Comparison of ENCODE assay signal across 1 cellular context in the genomic region with DNA sequence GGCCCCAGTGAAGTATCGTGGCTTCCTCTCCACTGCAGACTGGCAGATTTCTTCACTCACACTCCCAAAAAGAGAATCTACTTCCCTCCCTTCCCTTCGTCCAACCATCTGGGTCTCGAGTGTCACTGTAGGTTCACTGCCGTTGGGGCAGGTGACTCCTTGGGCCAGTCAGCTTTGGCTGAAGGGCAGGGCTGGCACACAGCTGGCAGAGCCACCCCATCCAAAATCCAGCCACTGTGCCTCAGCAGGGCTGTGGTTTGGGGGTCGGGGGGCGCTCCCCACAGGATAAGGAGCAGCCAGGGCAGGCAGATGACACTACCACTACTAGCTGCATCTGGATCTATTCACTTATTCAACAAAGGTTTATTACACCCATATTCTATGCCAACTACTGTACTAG.
TF ChIP-seq lines count a peak whose summit lies in the region.

No MANE protein-coding gene starts in this region.

TF ChIP-seq in H1, 55 proteins besides CTCF, POLR2A, EP300 and RAD21:
- no peak for TF ChIP-seq FOSL1 (IDR thresholded peaks at IDR 0.05; ENCODE audit: insufficient read depth, low read depth, low read length)
- no peak for TF ChIP-seq KDM4A (IDR thresholded peaks at IDR 0.05; ENCODE audit: low read depth, low read length, severe bottlenecking)
- TF ChIP-seq, protein P1, sequence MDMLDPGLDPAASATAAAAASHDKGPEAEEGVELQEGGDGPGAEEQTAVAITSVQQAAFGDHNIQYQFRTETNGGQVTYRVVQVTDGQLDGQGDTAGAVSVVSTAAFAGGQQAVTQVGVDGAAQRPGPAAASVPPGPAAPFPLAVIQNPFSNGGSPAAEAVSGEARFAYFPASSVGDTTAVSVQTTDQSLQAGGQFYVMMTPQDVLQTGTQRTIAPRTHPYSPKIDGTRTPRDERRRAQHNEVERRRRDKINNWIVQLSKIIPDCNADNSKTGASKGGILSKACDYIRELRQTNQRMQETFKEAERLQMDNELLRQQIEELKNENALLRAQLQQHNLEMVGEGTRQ (IDR thresholded peaks at IDR 0.05; ENCODE audit: low read length): no peak
- TF ChIP-seq ZNF274 (IDR thresholded peaks at IDR 0.05; ENCODE audit: borderline replicate concordance, extremely low read depth, low read length): no peak
- no peak for TF ChIP-seq SP2 (IDR thresholded peaks at IDR 0.05; ENCODE audit: low read length)
- no peak for TF ChIP-seq CEBPB (IDR thresholded peaks at IDR 0.05; ENCODE audit: low read depth, low read length)
- TF ChIP-seq CHD2 (IDR thresholded peaks at IDR 0.05; ENCODE audit: low read length): no peak
